In the genomic region with DNA sequence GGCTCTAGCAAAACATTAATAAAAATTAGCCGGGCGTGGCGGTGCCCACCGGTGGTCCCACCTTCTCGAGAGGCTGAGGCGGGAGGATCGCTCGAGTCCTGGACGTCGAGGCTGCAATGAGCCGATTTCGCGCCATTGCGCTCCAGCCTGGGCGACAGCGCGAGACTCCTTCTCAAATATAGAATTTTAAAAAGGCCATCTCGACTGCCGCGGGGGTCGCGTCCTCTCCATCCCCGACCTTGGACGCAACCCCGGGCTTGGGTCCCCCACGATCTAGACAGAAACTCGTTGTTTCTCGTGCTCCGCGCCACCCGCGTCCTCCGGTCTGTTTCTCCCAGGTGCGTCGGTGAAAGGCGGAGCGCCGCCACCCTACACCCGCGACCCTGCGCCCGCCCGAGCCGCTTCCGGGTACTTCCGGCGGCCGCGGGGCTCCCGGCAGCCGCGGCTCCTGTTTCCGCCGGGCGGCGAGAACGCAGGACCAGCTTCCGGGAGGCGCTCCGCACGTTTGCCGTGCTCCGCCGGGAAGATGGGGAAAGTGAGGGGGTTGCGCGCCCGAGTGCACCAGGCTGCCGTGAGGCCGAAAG, we compare ENCODE assay signal across 8 cellular contexts. TPM values are rescaled to one million over a fixed set of nuclear protein-coding genes. Genes with fewer than 3 reads are reported as not detected.
DNase-seq lines count a peak whose midpoint lies in the region; TF ChIP-seq lines count a peak whose summit lies in the region.

A gene with protein sequence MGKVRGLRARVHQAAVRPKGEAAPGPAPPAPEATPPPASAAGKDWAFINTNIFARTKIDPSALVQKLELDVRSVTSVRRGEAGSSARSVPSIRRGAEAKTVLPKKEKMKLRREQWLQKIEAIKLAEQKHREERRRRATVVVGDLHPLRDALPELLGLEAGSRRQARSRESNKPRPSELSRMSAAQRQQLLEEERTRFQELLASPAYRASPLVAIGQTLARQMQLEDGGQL (plus strand): TSS at position 498 of the 584 bp plus-strand sequence. CDS start 29 bp downstream, at position 527.

- H3K9me3 ChIP-seq in GM23248 (ENCODE audit: low read depth) (no peaks in the 10 kb centered on the region), osteoblast (ENCODE audit: low read depth, low read length) (no peaks in the 10 kb centered on the region), thymus (ENCODE audit: control insufficient read depth) (no peaks in the 10 kb centered on the region)

- H3K9ac ChIP-seq in GM23248, result peak within 1 kb of the TSS; percentile 83

- H3K4me1 ChIP-seq in GM23248 (ENCODE audit: insufficient read depth), result peaks cover 15% of the 10 kb centered on the region
- peaks cover 16% of the 10 kb centered on the region for H3K4me1 ChIP-seq in osteoblast (ENCODE audit: insufficient read depth, low read length)
- H3K4me1 ChIP-seq in thymus (ENCODE audit: control insufficient read depth, insufficient read depth, low read length), result peaks cover 24% of the 10 kb centered on the region

- 1% methylated on average over 65 to 69 of the region's 69 CpGs for WGBS in GM23248 (ENCODE audit: low coverage in 1 of 2, low lambda C conversion rate in 2 of 2, missing lambda C conversion rate in 2 of 2), 2 experiments
- 2% methylated on average over 69 of the region's 69 CpGs for WGBS in thymus

- H3K79me2 ChIP-seq in GM23248 (ENCODE audit: insufficient read depth) (peaks cover 54% of the 10 kb centered on the region), osteoblast (ENCODE audit: insufficient read depth, low read length) (peaks cover 49% of the 10 kb centered on the region)

- H3K4me2 ChIP-seq in GM23248 (ENCODE audit: unreplicated experiment) (peak within 1 kb of the TSS; percentile 89), osteoblast (ENCODE audit: insufficient read depth, low read length) (peak within 1 kb of the TSS; percentile 99)

- TF ChIP-seq CTCF in osteoblast (IDR thresholded peaks at IDR 0.05; ENCODE audit: extremely low read depth, low read depth, low read length), result no peak

- H3F3A ChIP-seq in GM23248 (ENCODE audit: insufficient read depth), result no peaks in the 10 kb centered on the region

- peak within 1 kb of the TSS; percentile 33 for H3K27ac ChIP-seq in GM23248
- peak within 1 kb of the TSS; percentile 72 for H3K27ac ChIP-seq in osteoblast (ENCODE audit: low read depth, low read length)
- H3K27ac ChIP-seq in thymus (ENCODE audit: low read depth), result peak within 1 kb of the TSS; percentile 72

- in situ Hi-C loops in GM23248 (cut with MboI), result loop anchor here (10.0 to 25.0 kb wide), 2 partner anchors 135 to 427 kb away; partner anchors contain the start of gene UBE2G2

- H3K27me3 ChIP-seq in GM23248 (replicated peaks; ENCODE audit: insufficient read depth) (no peaks in the 10 kb centered on the region), osteoblast (ENCODE audit: insufficient read depth, low read length) (no peaks in the 10 kb centered on the region), thymus (ENCODE audit: control insufficient read depth, insufficient read depth) (no peaks in the 10 kb centered on the region)

- peak; percentile 59 for DNase-seq in DMS79 (lab: John Stamatoyannopoulos, UW)
- DNase-seq in GM23248, result peak; percentile 91
- DNase-seq in M059J (ENCODE audit: low read depth), result peak; percentile 75
- peak; percentile 78 for DNase-seq in SKM-1 (lab: John Stamatoyannopoulos, UW; ENCODE audit: unreplicated experiment)
- DNase-seq in activated naive CD4-positive, alpha-beta T cell treated with anti-CD3 and anti-CD28 coated beads, Interleukin-2, amount 50 U/mL, for 16 hours, result peak; percentile 86
- DNase-seq in glomerular endothelial cell (ENCODE audit: extremely low read depth, low read depth, low spot score), result no peak
- DNase-seq in osteoblast (ENCODE audit: insufficient read length, low spot score, missing footprints), result peak; percentile 99

- H4K20me1 ChIP-seq in GM23248 (ENCODE audit: insufficient read depth), result no peaks in the 10 kb centered on the region
- peaks cover 35% of the 10 kb centered on the region for H4K20me1 ChIP-seq in osteoblast (ENCODE audit: insufficient read depth, low read length)

- peak within 1 kb of the TSS; percentile 79 for H3K4me3 ChIP-seq in GM23248
- peak within 1 kb of the TSS; percentile 88 for H3K4me3 ChIP-seq in osteoblast (ENCODE audit: insufficient read depth, low read length)
- peak within 1 kb of the TSS; percentile 96 for H3K4me3 ChIP-seq in thymus (ENCODE audit: low read length)

- H3K36me3 ChIP-seq in GM23248 (ENCODE audit: low read depth), result no peaks in the 10 kb centered on the region
- H3K36me3 ChIP-seq in osteoblast (ENCODE audit: insufficient read depth, low read length), result peaks cover 12% of the 10 kb centered on the region
- peaks cover 17% of the 10 kb centered on the region for H3K36me3 ChIP-seq in thymus (ENCODE audit: control insufficient read depth, insufficient read depth)

- H2AFZ ChIP-seq in GM23248 (peak within 1 kb of the TSS; percentile 86), osteoblast (ENCODE audit: low read length) (peak within 1 kb of the TSS; percentile 98)

- no peaks in the 10 kb centered on the region for H3K9me2 ChIP-seq in GM23248 (ENCODE audit: insufficient read depth)

RNA-seq across cellular contexts. Expression of the gene that starts here (rescaled TPM):
- 25.6 and 34.3 TPM in 2 replicates for total RNA-seq in GM23248 (2014; rRNA removed; shearing (Covaris generic))
- 34.4 and 35.8 TPM in 2 replicates for polyA plus RNA-seq in GM23248 (2016; fragmentation: Nextera tagmentation; extraction: Ambion mirVana)
- 10.8 and 23.4 TPM in 2 replicates for total RNA-seq in M059J (2014; rRNA removed; shearing (Covaris generic))
- total RNA-seq in glomerular endothelial cell, result 22.7 and 26.5 TPM in 2 replicates
- 9.4 and 10.9 TPM in 2 replicates for total RNA-seq in osteoblast
- polyA plus RNA-seq in thymus, result 28.4 TPM
